In genomic region chr12:113762155-113762848, GRCh38 we compare ENCODE assay signal across 20 cellular contexts.
DNase-seq lines count a peak whose midpoint lies in the region; ATAC-seq lines count a peak whose summit lies in the region.
"Had no signal": no experiment of that assay in that cellular context is flagged by ENCODE, and none has a peak within 500 bp of the region (broad histone marks: within the 10 kb centered on the region; RNA-seq: fewer than 3 reads in every experiment).

No MANE protein-coding gene starts in this region.

- no peak overlapping the region for H3K4me3 Mint-ChIP-seq in stimulated activated memory B cell treated with anti-CD40 and anti-IgM and Interleukin-4, amounts not matched to agents 10 μg/mL and 1 μg/mL and 100 μg/mL, for 72 hours
- H3K4me3 Mint-ChIP-seq: activated CD4-positive, alpha-beta T cell treated with anti-CD3 and anti-CD28 coated beads, Interleukin-2, amount 10 ng/mL, durations not matched to agents 7 days and 5 days; memory B cell had no signal

- peaks cover 36% of the 10 kb centered on the region for H3K27me3 Mint-ChIP-seq in stimulated activated memory B cell treated with anti-CD40 and anti-IgM and Interleukin-4, amounts not matched to agents 10 μg/mL and 1 μg/mL and 100 μg/mL, for 72 hours

- ATAC-seq in stimulated activated memory B cell treated with anti-CD40 and anti-IgM and Interleukin-4, amounts not matched to agents 10 μg/mL and 1 μg/mL and 100 μg/mL, for 72 hours: no peak
- no peak for ATAC-seq in HG02970 (IDR thresholded peaks at IDR 0.05; ENCODE audit: low FRiP score, unreplicated experiment)
- ATAC-seq: Panc1 had no signal

- peak overlapping the region; percentile 65 for H3K27ac ChIP-seq in caudate nucleus (ENCODE audit: low read depth, low read length)
- H3K27ac ChIP-seq: hepatocyte, right atrium auricular region, stomach had no signal

- peaks cover 16% of the 10 kb centered on the region for H3K9me3 Mint-ChIP-seq in stimulated activated memory B cell treated with anti-CD40 and anti-IgM and Interleukin-4, amounts not matched to agents 10 μg/mL and 1 μg/mL and 100 μg/mL, for 72 hours
- H3K9me3 Mint-ChIP-seq: activated CD4-positive, alpha-beta T cell treated with anti-CD3 and anti-CD28 coated beads, Interleukin-2, amount 10 ng/mL, durations not matched to agents 7 days and 5 days; nephron had no signal

- no peaks in the 10 kb centered on the region for H3K36me3 Mint-ChIP-seq in stimulated activated memory B cell treated with anti-CD40 and anti-IgM and Interleukin-4, amounts not matched to agents 10 μg/mL and 1 μg/mL and 100 μg/mL, for 72 hours

- DNase-seq in NCI-H748 (lab: John Stamatoyannopoulos, UW; ENCODE audit: unreplicated experiment): peak; percentile 79
- no peak for DNase-seq in NCI-H748 treated with DMSO at 0.1 percent for 48 hours (lab: John Stamatoyannopoulos, UW)
- peak; percentile 25 for DNase-seq in NCI-H1105 (lab: John Stamatoyannopoulos, UW)
- peak in 35 of 61 donors; percentile 5 to 81 (median 45) for DNase-seq in caudate nucleus (lab: John Stamatoyannopoulos, UW)
- peak; percentile 57 for DNase-seq in putamen (ENCODE audit: low spot score)
- no peak for DNase-seq in stimulated activated naive CD4-positive, alpha-beta T cell treated with Interleukin-2 at 50 U/mL for 16 hours (lab: John Stamatoyannopoulos, UW)
- DNase-seq: activated CD4-positive, alpha-beta T cell treated with anti-CD3 and anti-CD28 coated beads, Interleukin-2, amount 10 ng/mL, durations not matched to agents 7 days and 5 days; activated naive CD4-positive, alpha-beta T cell; GF-D8; GOT3; islet precursor cell; NCI-H1048; stomach had no signal

- no peak overlapping the region for H3K27ac Mint-ChIP-seq in stimulated activated memory B cell treated with anti-CD40 and anti-IgM and Interleukin-4, amounts not matched to agents 10 μg/mL and 1 μg/mL and 100 μg/mL, for 72 hours
- H3K27ac Mint-ChIP-seq: activated CD4-positive, alpha-beta T cell treated with anti-CD3 and anti-CD28 coated beads, Interleukin-2, amount 10 ng/mL, durations not matched to agents 7 days and 5 days; memory B cell had no signal

- H3K4me1 Mint-ChIP-seq in stimulated activated memory B cell treated with anti-CD40 and anti-IgM and Interleukin-4, amounts not matched to agents 10 μg/mL and 1 μg/mL and 100 μg/mL, for 72 hours: no peaks in the 10 kb centered on the region
- H3K4me1 Mint-ChIP-seq: activated CD4-positive, alpha-beta T cell treated with anti-CD3 and anti-CD28 coated beads, Interleukin-2, amount 10 ng/mL, durations not matched to agents 7 days and 5 days had no signal

Comparison
In these comparisons a context has a peak if more than half of its experiments do, and no peak if none do; other contexts are left out.
1. DNase-seq: peak in NCI-H748 (single experiment), NCI-H1105 (single experiment), caudate nucleus (35 of 61) and putamen (single experiment); none in NCI-H748 treated with DMSO at 0.1 percent for 48 hours (single experiment) and stimulated activated naive CD4-positive, alpha-beta T cell treated with Interleukin-2 at 50 U/mL for 16 hours (single experiment).